23 cellular contexts compared by ENCODE assay signal in the genomic region with DNA sequence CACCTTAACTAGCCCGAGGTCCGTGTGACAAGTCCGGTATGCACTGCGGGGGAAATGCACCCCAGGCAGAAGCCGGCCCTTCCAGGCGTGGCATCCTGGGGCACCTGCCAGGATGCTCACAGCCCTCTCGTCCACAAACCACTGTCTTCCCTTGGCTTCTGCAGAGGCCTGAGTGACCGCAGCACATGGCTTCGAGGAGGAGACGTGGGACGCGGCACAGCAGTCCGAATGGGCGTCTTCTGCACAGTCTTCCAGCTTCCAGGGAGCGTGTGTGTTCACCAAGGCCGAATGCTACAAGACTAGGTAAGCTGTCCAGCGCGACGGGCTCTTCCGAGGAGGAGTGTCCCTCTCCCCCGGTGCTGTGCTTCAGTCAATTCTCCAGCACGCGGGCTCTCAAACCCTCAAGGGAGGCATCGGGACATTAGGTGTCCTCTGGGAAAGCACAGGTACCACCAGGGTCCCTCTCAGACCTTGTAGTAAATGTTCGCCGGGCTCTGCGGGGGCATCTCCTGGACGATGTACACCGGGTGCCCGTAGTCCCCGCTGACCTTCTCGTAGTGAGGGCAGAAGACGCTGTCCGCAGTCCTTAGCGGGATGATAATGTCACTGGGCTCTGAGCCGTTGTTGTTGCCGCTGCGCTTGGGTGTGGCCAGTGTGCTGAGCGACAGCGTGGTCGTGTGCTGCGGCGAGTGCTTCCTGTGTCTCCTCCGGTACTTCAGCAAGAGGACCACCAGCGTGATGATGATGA. TPM values are rescaled to one million over a fixed set of nuclear protein-coding genes. Genes with fewer than 3 reads are reported as not detected.
DNase-seq lines count a peak whose midpoint lies in the region; ATAC-seq, FAIRE-seq and TF ChIP-seq lines count a peak whose summit lies in the region.
"Had no signal": no experiment of that assay in that cellular context is flagged by ENCODE, and none has a peak within 500 bp of the region (broad histone marks: within the 10 kb centered on the region; RNA-seq: fewer than 3 reads in every experiment).

No MANE protein-coding gene starts in this region.

- H3K9me3 ChIP-seq in left ventricle myocardium inferior (replicated peaks) (no peaks in the 10 kb centered on the region), neutrophil (no peaks in the 10 kb centered on the region), upper lobe of right lung (no peaks in the 10 kb centered on the region)
- H3K9me3 ChIP-seq: tibial artery had no signal

- H3K4me1 ChIP-seq in left ventricle myocardium inferior, result peaks cover 72% of the 10 kb centered on the region
- H3K4me1 ChIP-seq in neutrophil (ENCODE audit: control insufficient read depth in 1 of 2, insufficient read depth in 1 of 2, low read depth in 1 of 2, low read length in 1 of 2), result peaks cover 34 to 44% of the 10 kb centered on the region in 2 experiments
- peaks cover 8% of the 10 kb centered on the region for H3K4me1 ChIP-seq in upper lobe of right lung

- H3K4me3 ChIP-seq in left ventricle myocardium inferior, result peak overlapping the region; percentile 22
- H3K4me3 ChIP-seq in dorsolateral prefrontal cortex, result peak overlapping the region in 43 of 59 donors; percentile 2 to 54 (median 36)
- no peak overlapping the region for H3K4me3 ChIP-seq in neutrophil (ENCODE audit: low read depth in 1 of 2, low read length in 1 of 2)
- H3K4me3 ChIP-seq in upper lobe of right lung, result no peak overlapping the region
- H3K4me3 ChIP-seq: lung, tibial artery had no signal

- no peak for TF ChIP-seq POLR2A in GM18505 (IDR thresholded peaks at IDR 0.05; ENCODE audit: borderline replicate concordance, extremely low read depth, insufficient read depth, insufficient read length)

- FAIRE-seq in HTR-8/SVneo (lab: Jason Lieb, UNC), result no peak
- FAIRE-seq: astrocyte, keratinocyte had no signal

- no peak for ATAC-seq in Right ventricle myocardium superior (ENCODE audit: poor library complexity)
- ATAC-seq in upper lobe of right lung, result peak; percentile 11
- ATAC-seq in GM19455 (IDR thresholded peaks at IDR 0.05; ENCODE audit: unreplicated experiment), result no peak
- ATAC-seq in GM18505 (IDR thresholded peaks at IDR 0.05; ENCODE audit: unreplicated experiment), result no peak
- ATAC-seq: Panc1 had no signal

- H3K36me3 ChIP-seq in left ventricle myocardium inferior (peaks cover 26% of the 10 kb centered on the region), neutrophil (no peaks in the 10 kb centered on the region), upper lobe of right lung (peaks cover 33% of the 10 kb centered on the region)

- intact Hi-C loops in left ventricle myocardium inferior (cut with micrococcal nuclease), result no loop called here
- intact Hi-C loops in Right ventricle myocardium superior (cut with DNase I), result no loop called here
- intact Hi-C loops in dorsolateral prefrontal cortex (cut with DNase I), result loop anchor here in 1 of 2 donors (5.0 to 10.0 kb wide), 2 partner anchors 75 to 158 kb away; no protein-coding TSS in a partner anchor
- intact Hi-C loops in upper lobe of right lung (cut with DNase I), result no loop called here

- H3K27me3 ChIP-seq in left ventricle myocardium inferior (ENCODE audit: low read depth) (no peaks in the 10 kb centered on the region), dorsolateral prefrontal cortex (no peaks in the 10 kb centered on the region), neutrophil (peaks cover 55% of the 10 kb centered on the region), upper lobe of right lung (no peaks in the 10 kb centered on the region)
- H3K27me3 ChIP-seq: tibial artery had no signal

- DNase-seq in left ventricle myocardium inferior (no peak), Right ventricle myocardium superior (no peak), dorsolateral prefrontal cortex (no peak), upper lobe of right lung (no peak), HTR-8/SVneo (ENCODE audit: insufficient read length, low spot score) (no peak)
- DNase-seq: activated CD4-positive, alpha-beta memory T cell treated with anti-CD3 and anti-CD28 coated beads for 36 hours; activated CD4-positive, CD25-positive, alpha-beta regulatory T cell; activated effector memory CD4-positive, alpha-beta T cell treated with Interleukin-2 at 50 U/mL for 16 hours; activated naive CD8-positive, alpha-beta T cell treated with anti-CD3 and anti-CD28 coated beads for 36 hours; activated T-cell treated with anti-CD3 and anti-CD28 coated beads for 4 hours; CD4-positive, alpha-beta T cell; DMS 273 treated with DMSO at 0.1 percent for 48 hours; NCI-H1092; NCI-H526 treated with DMSO at 0.1 percent for 48 hours; stimulated activated naive CD4-positive, alpha-beta T cell had no signal

- TF ChIP-seq CTCF in left ventricle myocardium inferior (IDR thresholded peaks at IDR 0.05; ENCODE audit: borderline replicate concordance) (no peak), dorsolateral prefrontal cortex (IDR thresholded peaks at IDR 0.05 in 54 of 56, conservative IDR thresholded peaks at IDR 0.05 in 2 of 56; ENCODE audit: low read depth in 1 of 56, partially characterized antibody in 56 of 56) (no peak), neutrophil (IDR thresholded peaks at IDR 0.05) (no peak), upper lobe of right lung (IDR thresholded peaks at IDR 0.05) (no peak)

- peak overlapping the region; percentile 55 for H3K27ac ChIP-seq in left ventricle myocardium inferior (replicated peaks)
- peak overlapping the region; percentile 88 to 99 (median 97) for H3K27ac ChIP-seq in dorsolateral prefrontal cortex
- H3K27ac ChIP-seq in neutrophil, result peak overlapping the region; percentile 36
- no peak overlapping the region for H3K27ac ChIP-seq in upper lobe of right lung
- H3K27ac ChIP-seq: tibial artery had no signal

RNA-seq across cellular contexts. Expression of gene EFNB2, which starts 42.7 kb away (rescaled TPM):
- total RNA-seq in left ventricle myocardium inferior (10.1 TPM), Right ventricle myocardium superior (8.4 TPM), dorsolateral prefrontal cortex (10 to 100 TPM; 19.0 to 43.3 (median 29.8) TPM), upper lobe of right lung (55.1 TPM)

Comparison
In these comparisons a context has a peak if more than half of its experiments do, and no peak if none do; other contexts are left out.
1. H3K4me3 ChIP-seq: peak in left ventricle myocardium inferior (single experiment) and dorsolateral prefrontal cortex (43 of 59); none in neutrophil (0 of 2) and upper lobe of right lung (single experiment).